9 cellular contexts compared by ENCODE assay signal in genomic region chr16:82653550-82654511, GRCh38. TPM values are rescaled to one million over a fixed set of nuclear protein-coding genes. Genes with fewer than 3 reads are reported as not detected.
A peak's percentile ranks its signal among the peaks of the same experiment; 100 is the strongest.
DNase-seq lines count a peak whose midpoint lies in the region; ATAC-seq and TF ChIP-seq lines count a peak whose summit lies in the region.
"Had no signal": no experiment of that assay in that cellular context is flagged by ENCODE, and none has a peak within 500 bp of the region (broad histone marks: within the 10 kb centered on the region; RNA-seq: fewer than 3 reads in every experiment).

No MANE protein-coding gene starts in this region.

- H3K9me3 Mint-ChIP-seq in activated CD8-positive, alpha-beta memory T cell treated with anti-CD3 and anti-CD28 coated beads, Interleukin-2, amount 10 ng/mL, durations not matched to agents 7 days and 5 days (ENCODE audit: low read depth): no peaks in the 10 kb centered on the region

- H3K4me2 ChIP-seq in DOHH2 (ENCODE audit: low read length): peak overlapping the region; percentile 6; the same call in 1 of the 2 replicates

- intact Hi-C loops in dorsolateral prefrontal cortex (cut with DNase I): no loop called here

- H3K79me2 ChIP-seq in DOHH2 (ENCODE audit: control insufficient read depth, low read length): no peaks in the 10 kb centered on the region

- ATAC-seq in GM21529 (IDR thresholded peaks at IDR 0.05; ENCODE audit: unreplicated experiment): peak; percentile 75
- peak; percentile 73 for ATAC-seq in activated CD8-positive, alpha-beta memory T cell treated with anti-CD3 and anti-CD28 coated beads, Interleukin-2, amount 10 ng/mL, durations not matched to agents 7 days and 5 days

- H4K20me1 ChIP-seq in DOHH2 (ENCODE audit: control insufficient read depth, insufficient read depth, low read depth, low read length): no peaks in the 10 kb centered on the region

- H3K4me1 ChIP-seq in DOHH2 (ENCODE audit: control insufficient read depth, low read length): peaks cover 33% of the 10 kb centered on the region
- H3K4me1 ChIP-seq in HUES6 (ENCODE audit: control insufficient read depth, insufficient read depth, low read length): peaks cover 31% of the 10 kb centered on the region

- no peaks in the 10 kb centered on the region for H3K36me3 Mint-ChIP-seq in activated CD8-positive, alpha-beta memory T cell treated with anti-CD3 and anti-CD28 coated beads, Interleukin-2, amount 10 ng/mL, durations not matched to agents 7 days and 5 days

- H3K9me3 ChIP-seq in DOHH2 (ENCODE audit: control insufficient read depth, insufficient read depth, low read length): 0 out of 2 replicates have a peak, but pooled peaks cover 4% of the 10 kb centered on the region
- H3K9me3 ChIP-seq in HUES6 (ENCODE audit: control insufficient read depth, insufficient read depth, low read depth, low read length): no peaks in the 10 kb centered on the region

- peak overlapping the region; percentile 61 for H3K9ac ChIP-seq in HUES6 (ENCODE audit: low read length)

- DNase-seq in activated CD8-positive, alpha-beta memory T cell treated with anti-CD3 and anti-CD28 coated beads, Interleukin-2, amount 10 ng/mL, durations not matched to agents 7 days and 5 days: peak; percentile 73
- DNase-seq in foreskin melanocyte (peak; percentile 78), dorsolateral prefrontal cortex (no peak), GF-D8 (lab: John Stamatoyannopoulos, UW) (no peak)
- DNase-seq in stimulated activated CD4-positive, alpha-beta T cell treated with anti-CD3 and anti-CD28 coated beads, Interleukin-4, amount 100 ng/mL, for 24 hours: peak; percentile 53

- peak overlapping the region; percentile 98 for H3K27ac Mint-ChIP-seq in activated CD8-positive, alpha-beta memory T cell treated with anti-CD3 and anti-CD28 coated beads, Interleukin-2, amount 10 ng/mL, durations not matched to agents 7 days and 5 days

- peak overlapping the region; percentile 42 for H3K4me3 Mint-ChIP-seq in activated CD8-positive, alpha-beta memory T cell treated with anti-CD3 and anti-CD28 coated beads, Interleukin-2, amount 10 ng/mL, durations not matched to agents 7 days and 5 days

- no peak overlapping the region for H3K27ac ChIP-seq in DOHH2 (ENCODE audit: low read depth, low read length)
- peak overlapping the region; percentile 36; the same call in 1 of the 2 replicates for H3K27ac ChIP-seq in HUES6 (ENCODE audit: low read depth, low read length)
- H3K27ac ChIP-seq in dorsolateral prefrontal cortex: no peak overlapping the region

- H3K9me2 ChIP-seq in DOHH2 (replicated peaks; ENCODE audit: control insufficient read depth, low read length): no peaks in the 10 kb centered on the region

- TF ChIP-seq CTCF in DOHH2 (IDR thresholded peaks at IDR 0.05; ENCODE audit: low read depth, low read length, poor library complexity, severe bottlenecking) (no peak), dorsolateral prefrontal cortex (IDR thresholded peaks at IDR 0.05 in 54 of 56, conservative IDR thresholded peaks at IDR 0.05 in 2 of 56; ENCODE audit: low read depth in 1 of 56, partially characterized antibody in 56 of 56) (no peak)

- no peaks in the 10 kb centered on the region for H3K27me3 Mint-ChIP-seq in activated CD8-positive, alpha-beta memory T cell treated with anti-CD3 and anti-CD28 coated beads, Interleukin-2, amount 10 ng/mL, durations not matched to agents 7 days and 5 days

- H3K36me3 ChIP-seq in DOHH2 (ENCODE audit: control insufficient read depth, low read length): no peaks in the 10 kb centered on the region
- no peaks in the 10 kb centered on the region for H3K36me3 ChIP-seq in HUES6 (ENCODE audit: control insufficient read depth, insufficient read depth, low read length)

- CTCF ChIA-PET in activated CD8-positive, alpha-beta memory T cell treated with anti-CD3 and anti-CD28 coated beads, Interleukin-2, amount 10 ng/mL, durations not matched to agents 7 days and 5 days (lab: Charles Lee): interaction anchor here (0.6 to 3.0 kb wide), 3 partner anchors 12 to 1533 kb away, joined by 3 to 16 read pairs (median 3); partner anchors contain the start of gene TAF1C

- H3K4me3 ChIP-seq in DOHH2 (ENCODE audit: low read length) (no peak overlapping the region), HUES6 (ENCODE audit: low read depth, low read length) (no peak overlapping the region), dorsolateral prefrontal cortex (no peak overlapping the region)

- no peaks in the 10 kb centered on the region for H3K27me3 ChIP-seq in DOHH2 (ENCODE audit: control insufficient read depth, low read length)
- no peaks in the 10 kb centered on the region for H3K27me3 ChIP-seq in HUES6 (ENCODE audit: control insufficient read depth, insufficient read depth, low read length)
- peaks cover 0 to 5% (median 0%) of the 10 kb centered on the region in 45 donors for H3K27me3 ChIP-seq in dorsolateral prefrontal cortex

- no peaks in the 10 kb centered on the region for H3F3A ChIP-seq in DOHH2 (ENCODE audit: control insufficient read depth, insufficient read depth)

- H3K4me1 Mint-ChIP-seq in activated CD8-positive, alpha-beta memory T cell treated with anti-CD3 and anti-CD28 coated beads, Interleukin-2, amount 10 ng/mL, durations not matched to agents 7 days and 5 days: peaks cover 82% of the 10 kb centered on the region

RNA-seq across cellular contexts. Expression of gene CDH13, which starts 27.1 kb away (rescaled TPM):
- total RNA-seq in activated CD8-positive, alpha-beta memory T cell treated with anti-CD3 and anti-CD28 coated beads, Interleukin-2, amount 10 ng/mL, durations not matched to agents 7 days and 5 days: not detected
- total RNA-seq in dorsolateral prefrontal cortex: 100 to 1,000 TPM in 5 of 120 experiments, 10 to 100 TPM in 115; 16.1 to 129 (median 65.8) TPM
- total RNA-seq: T-helper 2 cell treated with Interferon-gamma antibody and Interleukin-4, amounts not matched to agents 100 ng/mL and 5 ng/mL, for 36 hours had no signal

Comparison
In these comparisons a context has a peak if more than half of its experiments do, and no peak if none do; other contexts are left out.
1. DNase-seq: peak in activated CD8-positive, alpha-beta memory T cell treated with anti-CD3 and anti-CD28 coated beads, Interleukin-2, amount 10 ng/mL, durations not matched to agents 7 days and 5 days (single experiment), foreskin melanocyte (single experiment) and stimulated activated CD4-positive, alpha-beta T cell treated with anti-CD3 and anti-CD28 coated beads, Interleukin-4, amount 100 ng/mL, for 24 hours (single experiment); none in dorsolateral prefrontal cortex (0 of 10) and GF-D8 (single experiment).
2. RNA of gene CDH13, which starts 27.1 kb away (total RNA-seq): 16.1 to 129 TPM in dorsolateral prefrontal cortex; not detected in activated CD8-positive, alpha-beta memory T cell treated with anti-CD3 and anti-CD28 coated beads, Interleukin-2, amount 10 ng/mL, durations not matched to agents 7 days and 5 days; every median in the first group is over 10 times any median in the second.